ENCODE assay signal across 16 cellular contexts in genomic region chrX:52585892-52586291, GRCh38.
DNase-seq lines count a peak whose midpoint lies in the region; ATAC-seq, FAIRE-seq and TF ChIP-seq lines count a peak whose summit lies in the region.
"Had no signal": no experiment of that assay in that cellular context is flagged by ENCODE, and none has a peak within 500 bp of the region (broad histone marks: within the 10 kb centered on the region; RNA-seq: fewer than 3 reads in every experiment).

No MANE protein-coding gene starts in this region.

- no peak for FAIRE-seq in A549 (lab: Jason Lieb, UNC)
- no peak for FAIRE-seq in bronchial epithelial cell (lab: Jason Lieb, UNC)
- FAIRE-seq: A204.1, GM12878 had no signal

- H3K4me2 ChIP-seq in A549, result no peak overlapping the region
- no peak overlapping the region for H3K4me2 ChIP-seq in smooth muscle cell

- H2AFZ ChIP-seq in smooth muscle cell (ENCODE audit: low read depth), result no peak overlapping the region
- H2AFZ ChIP-seq: GM23248 had no signal

- H3K4me1 ChIP-seq in A549 (no peaks in the 10 kb centered on the region), mucosa of descending colon (ENCODE audit: low read depth) (no peaks in the 10 kb centered on the region), smooth muscle cell (ENCODE audit: low read depth) (no peaks in the 10 kb centered on the region)
- H3K4me1 ChIP-seq: BE2C had no signal

- H3F3A ChIP-seq in smooth muscle cell (ENCODE audit: low read depth), result no peaks in the 10 kb centered on the region

- intact Hi-C loops in mucosa of descending colon (cut with DNase I, micrococcal nuclease), result no loop called here

- CTCF ChIA-PET in A549 (lab: Yijun Ruan, JAX), result no interaction called here

- H3K4me3 ChIP-seq in A549 (no peak overlapping the region), bronchial epithelial cell (ENCODE audit: low read depth, low read length) (no peak overlapping the region), mucosa of descending colon (no peak overlapping the region), smooth muscle cell (no peak overlapping the region)
- H3K4me3 ChIP-seq: GM12878, GM23248 had no signal

- TF ChIP-seq EP300 in A549 (IDR thresholded peaks at IDR 0.05), result no peak

- H3K9me3 ChIP-seq in A549 (no peaks in the 10 kb centered on the region), mucosa of descending colon (no peaks in the 10 kb centered on the region), smooth muscle cell (replicated peaks; ENCODE audit: low read depth) (no peaks in the 10 kb centered on the region)
- H3K9me3 ChIP-seq: BE2C had no signal

- no peaks in the 10 kb centered on the region for H3K79me2 ChIP-seq in smooth muscle cell (ENCODE audit: low read depth)

- POLR2A ChIA-PET in A549 (lab: Yijun Ruan, JAX), result no interaction called here

- H4K20me1 ChIP-seq in smooth muscle cell (ENCODE audit: low read depth), result no peaks in the 10 kb centered on the region

- DNase-seq in A549 (ENCODE audit: low read depth in 1 of 2, low spot score in 1 of 2), result no peak
- DNase-seq in LoVo (ENCODE audit: low spot score), result peak; percentile 36
- peak; percentile 37 for DNase-seq in bronchial epithelial cell (ENCODE audit: low read depth)
- peak in 1 of 3 donors; percentile 39 for DNase-seq in mucosa of descending colon
- DNase-seq in NCI-H510A treated with DMSO at 0.1 percent for 48 hours (lab: John Stamatoyannopoulos, UW), result no peak
- no peak for DNase-seq in smooth muscle cell (lab: John Stamatoyannopoulos, UW; ENCODE audit: unreplicated experiment)
- no peak for DNase-seq in KG1 (lab: John Stamatoyannopoulos, UW)
- DNase-seq: BE2C; CD4-positive, alpha-beta memory T cell; DMS79; GM23248; H7 had no signal

- ATAC-seq in A549 (no peak), mucosa of descending colon (peak; percentile 96)
- ATAC-seq: GM12878 had no signal

- 28% methylated on average over 3 of the region's 3 CpGs for WGBS in A549 (ENCODE audit: missing lambda C conversion rate)
- WGBS in smooth muscle cell (ENCODE audit: low lambda C conversion rate), result 64% methylated on average over 3 of the region's 3 CpGs

- no peak overlapping the region for H3K9ac ChIP-seq in smooth muscle cell (ENCODE audit: low read depth)
- H3K9ac ChIP-seq: GM23248 had no signal

- no peaks in the 10 kb centered on the region for H3K36me3 ChIP-seq in bronchial epithelial cell (ENCODE audit: control insufficient read depth, insufficient read depth, low read length)
- no peaks in the 10 kb centered on the region for H3K36me3 ChIP-seq in mucosa of descending colon (ENCODE audit: low read depth)
- H3K36me3 ChIP-seq in smooth muscle cell (ENCODE audit: low read depth), result no peaks in the 10 kb centered on the region
- H3K36me3 ChIP-seq: BE2C had no signal

- TF ChIP-seq RAD21 in A549 (conservative IDR thresholded peaks at IDR 0.05 in 1 of 2, IDR thresholded peaks at IDR 0.05 in 1 of 2), result no peak

- H3K27ac ChIP-seq in A549 (no peak overlapping the region), smooth muscle cell (ENCODE audit: low read depth) (no peak overlapping the region)
- H3K27ac ChIP-seq: C4-2B, GM23248, HL-60 had no signal

- TF ChIP-seq POLR2A in A549 (IDR thresholded peaks at IDR 0.05; ENCODE audit: low read length), result no peak

- TF ChIP-seq CTCF in A549 (IDR thresholded peaks at IDR 0.05) (no peak), bronchial epithelial cell (IDR thresholded peaks at IDR 0.05; ENCODE audit: insufficient read depth, low read length, severe bottlenecking) (no peak), mucosa of descending colon (IDR thresholded peaks at IDR 0.05) (no peak), smooth muscle cell (IDR thresholded peaks at IDR 0.05; ENCODE audit: borderline replicate concordance, insufficient read depth, poor library complexity, severe bottlenecking) (no peak)

- H3K27me3 ChIP-seq in bronchial epithelial cell (ENCODE audit: control insufficient read depth, insufficient read depth, low read length) (no peaks in the 10 kb centered on the region), smooth muscle cell (ENCODE audit: low read depth) (no peaks in the 10 kb centered on the region)
- H3K27me3 ChIP-seq: BE2C had no signal

TF ChIP-seq in A549, 52 proteins besides CTCF, POLR2A, EP300 and RAD21:
- TF ChIP-seq KDM1A (IDR thresholded peaks at IDR 0.05; ENCODE audit: low read depth) (no peak), CEBPB (IDR thresholded peaks at IDR 0.05) (peak; percentile 47 to 48; a peak in 2 of 4 replicates)
TF ChIP-seq in A549: peak in this region for 1.

Comparison
In these comparisons a context has a peak if more than half of its experiments do, and no peak if none do; other contexts are left out.
1. DNase-seq: peak in LoVo (single experiment) and bronchial epithelial cell (single experiment); none in A549 (0 of 2), NCI-H510A treated with DMSO at 0.1 percent for 48 hours (single experiment), smooth muscle cell (single experiment) and KG1 (single experiment).